ENCODE assay signal across 10 cellular contexts in the genomic region with DNA sequence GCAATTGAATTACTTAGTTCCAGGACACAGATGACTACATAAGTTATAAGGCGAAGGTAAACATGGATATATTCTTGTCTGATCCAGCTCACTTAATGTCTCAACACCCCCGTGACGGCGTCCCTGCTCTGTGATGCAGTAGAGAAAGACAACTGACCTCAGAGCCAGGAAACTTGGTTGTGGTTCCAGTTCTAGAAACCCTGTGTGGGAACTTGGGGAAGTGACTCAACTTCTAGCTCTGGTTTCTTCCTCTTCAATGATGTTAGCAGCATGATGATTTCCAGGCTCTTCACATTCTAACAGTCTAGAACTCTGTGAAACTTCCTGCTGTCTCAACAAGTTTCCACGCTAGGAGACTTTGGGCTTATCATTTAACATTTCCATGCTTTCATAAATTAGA. TPM values are rescaled to one million over a fixed set of nuclear protein-coding genes. Genes with fewer than 3 reads are reported as not detected.
A peak's percentile ranks its signal among the peaks of the same experiment; 100 is the strongest.
DNase-seq lines count a peak whose midpoint lies in the region; TF ChIP-seq lines count a peak whose summit lies in the region.
"Had no signal": no experiment of that assay in that cellular context is flagged by ENCODE, and none has a peak within 500 bp of the region (broad histone marks: within the 10 kb centered on the region; RNA-seq: fewer than 3 reads in every experiment).

No MANE protein-coding gene starts in this region.

- no peaks in the 10 kb centered on the region for H3K36me3 ChIP-seq in fibroblast of lung (ENCODE audit: control insufficient read depth, insufficient read depth, low read length)

- H3K79me2 ChIP-seq in fibroblast of lung (ENCODE audit: control insufficient read depth, insufficient read depth, low read length) = peaks cover 54% of the 10 kb centered on the region

- peaks cover 24% of the 10 kb centered on the region for H3K4me1 Mint-ChIP-seq in activated CD4-positive, alpha-beta memory T cell treated with anti-CD3 and anti-CD28 coated beads, Interleukin-2, amount 10 ng/mL, durations not matched to agents 7 days and 5 days

- TF ChIP-seq CTCF in fibroblast of lung (conservative IDR thresholded peaks at IDR 0.05 in 1 of 2, IDR thresholded peaks at IDR 0.05 in 1 of 2; ENCODE audit: low read depth in 1 of 2, low read length in 2 of 2) (no peak), GM20000 (IDR thresholded peaks at IDR 0.05; ENCODE audit: extremely low read depth, missing control alignments) (no peak)

- H3K9ac ChIP-seq in fibroblast of lung (ENCODE audit: insufficient read depth, low read length) = no peak overlapping the region

- peaks cover 63% of the 10 kb centered on the region for H3K27me3 Mint-ChIP-seq in activated CD4-positive, alpha-beta memory T cell treated with anti-CD3 and anti-CD28 coated beads, Interleukin-2, amount 10 ng/mL, durations not matched to agents 7 days and 5 days

- H4K20me1 ChIP-seq in fibroblast of lung (ENCODE audit: control insufficient read depth, extremely low read depth, insufficient read depth, low read length) = no peaks in the 10 kb centered on the region

- H3K27me3 ChIP-seq in fibroblast of lung (ENCODE audit: control insufficient read depth, insufficient read depth, low read length) = no peaks in the 10 kb centered on the region

- POLR2A ChIA-PET in activated CD4-positive, alpha-beta memory T cell treated with anti-CD3 and anti-CD28 coated beads, Interleukin-2, amount 10 ng/mL, durations not matched to agents 7 days and 5 days (lab: Charles Lee) = interaction anchor here (1.1 kb wide), 2 partner anchors 50 to 52 kb away, joined by 4 to 10 read pairs; no protein-coding TSS in a partner anchor

- H3K36me3 Mint-ChIP-seq in activated CD4-positive, alpha-beta memory T cell treated with anti-CD3 and anti-CD28 coated beads, Interleukin-2, amount 10 ng/mL, durations not matched to agents 7 days and 5 days (ENCODE audit: low read depth) = peaks cover 2% of the 10 kb centered on the region
- H3K36me3 Mint-ChIP-seq: T-cell had no signal

- H2AFZ ChIP-seq in fibroblast of lung (ENCODE audit: low read length) = no peak overlapping the region

- peak; percentile 88 for DNase-seq in M059J (ENCODE audit: low read depth)
- peak; percentile 75 for DNase-seq in activated CD4-positive, alpha-beta memory T cell treated with anti-CD3 and anti-CD28 coated beads, Interleukin-2, amount 10 ng/mL, durations not matched to agents 7 days and 5 days
- peak; percentile 78 to 81 for DNase-seq in fibroblast of lung (ENCODE audit: low read depth in 2 of 2)
- DNase-seq in stimulated activated CD4-positive, alpha-beta T cell treated with anti-CD3 and anti-CD28 coated beads, TNF-alpha, amount 100 ng/mL, for 48 hours (ENCODE audit: low read depth in 3 of 3) = peak; percentile 38 to 63 (median 61)
- DNase-seq in GM20000 (ENCODE audit: low spot score) = no peak
- no peak for DNase-seq in kidney glomerular epithelial cell (lab: John Stamatoyannopoulos, UW)
- no peak for DNase-seq in NCI-H1436 (lab: John Stamatoyannopoulos, UW)
- no peak for DNase-seq in 8988T
- DNase-seq: NCI-H1417 treated with DMSO at 0.1 percent for 48 hours had no signal

- H3K4me3 ChIP-seq in fibroblast of lung (replicated peaks in 1 of 4; ENCODE audit: control extremely low read depth in 1 of 4, insufficient read depth in 1 of 4, low read depth in 3 of 4, low read length in 4 of 4) = no peak overlapping the region

- no peak overlapping the region for H3K27ac Mint-ChIP-seq in activated CD4-positive, alpha-beta memory T cell treated with anti-CD3 and anti-CD28 coated beads, Interleukin-2, amount 10 ng/mL, durations not matched to agents 7 days and 5 days
- H3K27ac Mint-ChIP-seq: T-cell had no signal

- H3K9me3 Mint-ChIP-seq in activated CD4-positive, alpha-beta memory T cell treated with anti-CD3 and anti-CD28 coated beads, Interleukin-2, amount 10 ng/mL, durations not matched to agents 7 days and 5 days = no peaks in the 10 kb centered on the region
- H3K9me3 Mint-ChIP-seq: T-cell had no signal

- H3K27ac ChIP-seq in fibroblast of lung (ENCODE audit: insufficient read depth, low read length) = peak overlapping the region; percentile 79

- peaks cover 44% of the 10 kb centered on the region for H3K4me1 ChIP-seq in fibroblast of lung (ENCODE audit: control insufficient read depth, extremely low read depth, insufficient read depth, low read length)

- no peak overlapping the region for H3K4me2 ChIP-seq in fibroblast of lung (ENCODE audit: extremely low read depth, insufficient read depth, low read length)

- H3K9me3 ChIP-seq in fibroblast of lung (ENCODE audit: control insufficient read depth, insufficient read depth, low read depth, low read length) = no peaks in the 10 kb centered on the region

- H3K4me3 Mint-ChIP-seq in activated CD4-positive, alpha-beta memory T cell treated with anti-CD3 and anti-CD28 coated beads, Interleukin-2, amount 10 ng/mL, durations not matched to agents 7 days and 5 days = no peak overlapping the region
- H3K4me3 Mint-ChIP-seq: T-cell had no signal

- CTCF ChIA-PET in activated CD4-positive, alpha-beta memory T cell treated with anti-CD3 and anti-CD28 coated beads, Interleukin-2, amount 10 ng/mL, durations not matched to agents 7 days and 5 days (lab: Charles Lee) = interaction anchor here (1.0 to 1.7 kb wide), 5 partner anchors 50 to 75 kb away, joined by 3 to 8 read pairs (median 5); no protein-coding TSS in a partner anchor

RNA-seq across cellular contexts. Expression of gene LAMA4, which starts 18.4 kb away (rescaled TPM):
- 85.6 and 156 TPM in 2 replicates for total RNA-seq in M059J (2014; rRNA removed; shearing (Covaris generic))
- not detected for total RNA-seq in activated CD4-positive, alpha-beta memory T cell treated with anti-CD3 and anti-CD28 coated beads, Interleukin-2, amount 10 ng/mL, durations not matched to agents 7 days and 5 days
- total RNA-seq in fibroblast of lung = 494 and 636 TPM in 2 replicates
- 183 and 662 TPM in 2 replicates for polyA plus RNA-seq in fibroblast of lung
- polyA plus RNA-seq in fibroblast of lung (2012) = 153 and 500 TPM in 2 replicates
- 336 and 720 TPM in 2 replicates for polyA minus RNA-seq in fibroblast of lung (ENCODE audit: low replicate concordance)

Comparison
In these comparisons a context has a peak if more than half of its experiments do, and no peak if none do; other contexts are left out.
1. DNase-seq: peak in M059J (single experiment), activated CD4-positive, alpha-beta memory T cell treated with anti-CD3 and anti-CD28 coated beads, Interleukin-2, amount 10 ng/mL, durations not matched to agents 7 days and 5 days (single experiment), fibroblast of lung (2 of 2) and stimulated activated CD4-positive, alpha-beta T cell treated with anti-CD3 and anti-CD28 coated beads, TNF-alpha, amount 100 ng/mL, for 48 hours (3 of 3); none in GM20000 (single experiment), kidney glomerular epithelial cell (single experiment), NCI-H1436 (single experiment) and 8988T (single experiment).
2. RNA of gene LAMA4, which starts 18.4 kb away (total RNA-seq): 494 to 636 TPM in fibroblast of lung and 85.6 to 156 TPM in M059J; not detected in activated CD4-positive, alpha-beta memory T cell treated with anti-CD3 and anti-CD28 coated beads, Interleukin-2, amount 10 ng/mL, durations not matched to agents 7 days and 5 days; every median in the first group is over 10 times any median in the second.